In the genomic region with DNA sequence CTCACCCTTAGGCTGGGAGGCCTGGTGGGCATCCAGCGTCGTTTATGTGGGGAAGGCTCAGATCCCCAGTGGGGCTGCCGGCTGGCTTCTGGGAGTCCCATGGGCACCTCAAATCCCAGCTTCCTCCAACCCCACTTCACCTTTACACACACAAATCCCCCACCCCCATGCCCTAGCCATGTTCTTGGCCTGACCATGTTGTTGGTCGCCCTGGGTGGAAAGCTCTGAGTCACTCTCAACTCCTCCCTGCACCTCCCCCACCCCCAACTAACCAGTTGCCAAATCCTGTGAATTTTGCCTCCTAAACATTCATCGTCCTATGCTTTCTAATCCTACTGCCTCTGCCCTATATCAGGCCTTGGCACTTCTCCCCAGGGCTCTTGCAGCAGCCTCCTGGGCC, we compare ENCODE assay signal across 12 cellular contexts. TPM values are rescaled to one million over a fixed set of nuclear protein-coding genes. Genes with fewer than 3 reads are reported as not detected.
A peak's percentile ranks its signal among the peaks of the same experiment; 100 is the strongest.
DNase-seq lines count a peak whose midpoint lies in the region; ATAC-seq and TF ChIP-seq lines count a peak whose summit lies in the region.
"Had no signal": no experiment of that assay in that cellular context is flagged by ENCODE, and none has a peak within 500 bp of the region (broad histone marks: within the 10 kb centered on the region; RNA-seq: fewer than 3 reads in every experiment).

No MANE protein-coding gene starts in this region.

- H3K9me3 Mint-ChIP-seq in activated T-helper 1 cell treated with anti-CD3 and anti-CD28 coated beads, Interleukin-12 subunit alpha, Interleukin-12 subunit beta, Interleukin-2, Interleukin-4 antibody, amounts not matched to agents 30 ng/mL and 10 ng/mL and 1 ng/mL, durations not matched to agents 14 hours and 24 hours and 36 hours: no peaks in the 10 kb centered on the region
- H3K9me3 Mint-ChIP-seq: activated CD8-positive, alpha-beta T cell treated with anti-CD3 and anti-CD28 coated beads for 36 hours; immature natural killer cell had no signal

- H3K4me3 ChIP-seq in HCT116 (replicated peaks in 1 of 2; ENCODE audit: low read depth in 1 of 2, low read length in 2 of 2): no peak overlapping the region
- no peak overlapping the region for H3K4me3 ChIP-seq in body of pancreas
- no peak overlapping the region for H3K4me3 ChIP-seq in right cardiac atrium (ENCODE audit: low read length)
- peak overlapping the region in 2 of 5 donors; percentile 9 to 17 for H3K4me3 ChIP-seq in subcutaneous abdominal adipose tissue (ENCODE audit: low read depth in 1 of 5, low read length in 5 of 5)

- no peak for TF ChIP-seq POLR2A in HCT116 (IDR thresholded peaks at IDR 0.05; ENCODE audit: borderline replicate concordance, extremely low read depth, insufficient read depth, insufficient read length)
- no peak for TF ChIP-seq POLR2A in body of pancreas (IDR thresholded peaks at IDR 0.05)

- peak overlapping the region; percentile 31 for H3K4me2 ChIP-seq in HCT116 (ENCODE audit: low read length)

- CTCF ChIA-PET in HCT116 (lab: Charles Lee): interaction anchor here (4.5 kb wide), 1 partner anchor 210 kb away, joined by 35 read pairs; no protein-coding TSS in a partner anchor

- H3K4me1 Mint-ChIP-seq in activated T-helper 1 cell treated with anti-CD3 and anti-CD28 coated beads, Interleukin-12 subunit alpha, Interleukin-12 subunit beta, Interleukin-2, Interleukin-4 antibody, amounts not matched to agents 30 ng/mL and 10 ng/mL and 1 ng/mL, durations not matched to agents 14 hours and 24 hours and 36 hours (ENCODE audit: low read depth): no peaks in the 10 kb centered on the region
- H3K4me1 Mint-ChIP-seq: immature natural killer cell had no signal

- no peak overlapping the region for H3K27ac Mint-ChIP-seq in activated T-helper 1 cell treated with anti-CD3 and anti-CD28 coated beads, Interleukin-12 subunit alpha, Interleukin-12 subunit beta, Interleukin-2, Interleukin-4 antibody, amounts not matched to agents 30 ng/mL and 10 ng/mL and 1 ng/mL, durations not matched to agents 14 hours and 24 hours and 36 hours
- H3K27ac Mint-ChIP-seq: activated CD8-positive, alpha-beta T cell treated with anti-CD3 and anti-CD28 coated beads for 36 hours; immature natural killer cell had no signal

- H3K36me3 ChIP-seq in HCT116 (ENCODE audit: control insufficient read depth in 1 of 2, insufficient read depth in 2 of 2, low read length in 2 of 2) (no peaks in the 10 kb centered on the region), body of pancreas (replicated peaks in 1 of 2; ENCODE audit: insufficient read depth in 1 of 2, low read depth in 2 of 2) (no peaks in the 10 kb centered on the region), subcutaneous abdominal adipose tissue (ENCODE audit: control insufficient read depth in 5 of 5, insufficient read depth in 5 of 5, low read length in 5 of 5) (peaks cover 0 to 5% (median 0%) of the 10 kb centered on the region in 5 donors)

- H3K27me3 Mint-ChIP-seq in activated T-helper 1 cell treated with anti-CD3 and anti-CD28 coated beads, Interleukin-12 subunit alpha, Interleukin-12 subunit beta, Interleukin-2, Interleukin-4 antibody, amounts not matched to agents 30 ng/mL and 10 ng/mL and 1 ng/mL, durations not matched to agents 14 hours and 24 hours and 36 hours (ENCODE audit: insufficient read depth): peaks cover 14% of the 10 kb centered on the region

- no peaks in the 10 kb centered on the region for H4K20me1 ChIP-seq in HCT116 (ENCODE audit: insufficient read depth)

- H3K27ac ChIP-seq in HCT116 (ENCODE audit: low read depth, low read length): no peak overlapping the region
- H3K27ac ChIP-seq in body of pancreas: peak overlapping the region; percentile 86 to 97 (median 92)
- peak overlapping the region; percentile 84 for H3K27ac ChIP-seq in right cardiac atrium (ENCODE audit: low read length)
- H3K27ac ChIP-seq in subcutaneous abdominal adipose tissue (ENCODE audit: low read depth, low read length): peak overlapping the region; percentile 94

- intact Hi-C loops in HCT116 (cut with micrococcal nuclease) (no loop called here), body of pancreas (cut with DNase I) (no loop called here), right cardiac atrium (cut with DNase I) (no loop called here)
- intact Hi-C loops in activated T-helper 1 cell treated with anti-CD3 and anti-CD28 coated beads, Interleukin-12 subunit alpha, Interleukin-12 subunit beta, Interleukin-2, Interleukin-4 antibody, amounts not matched to agents 30 ng/mL and 10 ng/mL and 1 ng/mL, durations not matched to agents 14 hours and 24 hours and 36 hours (cut with micrococcal nuclease): no loop called here

- H3K4me1 ChIP-seq in HCT116 (ENCODE audit: control insufficient read depth in 1 of 2, insufficient read depth in 2 of 2, low read length in 2 of 2) (peaks cover 13 to 27% of the 10 kb centered on the region in 2 experiments), body of pancreas (peaks cover 99% of the 10 kb centered on the region), right cardiac atrium (ENCODE audit: control insufficient read depth, insufficient read depth, low read length) (no peaks in the 10 kb centered on the region), subcutaneous abdominal adipose tissue (ENCODE audit: control insufficient read depth in 5 of 5, insufficient read depth in 5 of 5, low read length in 5 of 5) (peaks cover 27 to 95% (median 89%) of the 10 kb centered on the region in 5 donors)

- H3K36me3 Mint-ChIP-seq in activated T-helper 1 cell treated with anti-CD3 and anti-CD28 coated beads, Interleukin-12 subunit alpha, Interleukin-12 subunit beta, Interleukin-2, Interleukin-4 antibody, amounts not matched to agents 30 ng/mL and 10 ng/mL and 1 ng/mL, durations not matched to agents 14 hours and 24 hours and 36 hours (ENCODE audit: low read depth): no peaks in the 10 kb centered on the region
- H3K36me3 Mint-ChIP-seq: immature natural killer cell had no signal

- H2AFZ ChIP-seq in HCT116 (ENCODE audit: low read depth, low read length, poor library complexity, severe bottlenecking): no peak overlapping the region

- ATAC-seq in HCT116 (no peak), body of pancreas (peak; percentile 55), right cardiac atrium (peak; percentile 55 to 63)
- ATAC-seq: activated CD8-positive, alpha-beta T cell treated with anti-CD3 and anti-CD28 coated beads for 36 hours had no signal

- no peak overlapping the region for H3K4me3 Mint-ChIP-seq in activated T-helper 1 cell treated with anti-CD3 and anti-CD28 coated beads, Interleukin-12 subunit alpha, Interleukin-12 subunit beta, Interleukin-2, Interleukin-4 antibody, amounts not matched to agents 30 ng/mL and 10 ng/mL and 1 ng/mL, durations not matched to agents 14 hours and 24 hours and 36 hours
- H3K4me3 Mint-ChIP-seq: activated CD8-positive, alpha-beta T cell treated with anti-CD3 and anti-CD28 coated beads for 36 hours; immature natural killer cell had no signal

- BruUV-seq in HCT116 (replicated peaks; lab: Mats Ljungman, UMichigan): no TSS peak

- TF ChIP-seq RAD21 in HCT116 (IDR thresholded peaks at IDR 0.05; ENCODE audit: low read depth): no peak

- H3K9me3 ChIP-seq in HCT116 (ENCODE audit: control insufficient read depth in 1 of 2, insufficient read depth in 1 of 2, low read depth in 1 of 2, low read length in 2 of 2): no peaks in the 10 kb centered on the region
- no peaks in the 10 kb centered on the region for H3K9me3 ChIP-seq in body of pancreas
- no peaks in the 10 kb centered on the region for H3K9me3 ChIP-seq in right cardiac atrium (ENCODE audit: control insufficient read depth, low read length)
- H3K9me3 ChIP-seq in subcutaneous abdominal adipose tissue (ENCODE audit: control insufficient read depth in 5 of 5, low read length in 5 of 5): no peaks in the 10 kb centered on the region

- DNase-seq in HCT116 (ENCODE audit: low read depth, low spot score): no peak
- DNase-seq in body of pancreas: peak; percentile 77 to 89 (median 82)
- peak; percentile 70 to 80 (median 73) for DNase-seq in right cardiac atrium
- no peak for DNase-seq in activated CD8-positive, alpha-beta memory T cell treated with anti-CD3 and anti-CD28 coated beads, Interleukin-2, amount 50 U/mL, for 4 hours
- DNase-seq in activated T-helper 1 cell treated with anti-CD3 and anti-CD28 coated beads, Interleukin-12 subunit alpha, Interleukin-12 subunit beta, Interleukin-2, Interleukin-4 antibody, amounts not matched to agents 30 ng/mL and 10 ng/mL and 1 ng/mL, durations not matched to agents 14 hours and 24 hours and 36 hours (ENCODE audit: low spot score): no peak
- no peak for DNase-seq in activated effector memory CD4-positive, alpha-beta T cell treated with anti-CD3 and anti-CD28 coated beads, Interleukin-2, amount 50 U/mL, for 16 hours
- no peak for DNase-seq in NCI-H146 (lab: John Stamatoyannopoulos, UW)
- DNase-seq: activated CD8-positive, alpha-beta T cell treated with anti-CD3 and anti-CD28 coated beads for 36 hours; central memory CD4-positive, alpha-beta T cell; GDM1; immature natural killer cell had no signal

- H3K9ac ChIP-seq in HCT116 (ENCODE audit: low read length) (no peak overlapping the region), subcutaneous abdominal adipose tissue (ENCODE audit: low read length in 5 of 5) (peak overlapping the region in 3 of 5 donors; percentile 25 to 69 (median 64))

- RAD21 ChIA-PET in HCT116 (lab: Charles Lee; ENCODE audit: low non-redundant PET in 1 of 2, low total read pairs in 2 of 2, uncharacterized antibody in 2 of 2, unreplicated experiment in 2 of 2): no interaction called here

- no peak for TF ChIP-seq CTCF in HCT116 (IDR thresholded peaks at IDR 0.05 in 2 of 3, conservative IDR thresholded peaks at IDR 0.05 in 1 of 3; ENCODE audit: borderline replicate concordance in 1 of 3, insufficient read depth in 1 of 3, low read depth in 2 of 3, low read length in 2 of 3)
- TF ChIP-seq CTCF in body of pancreas (IDR thresholded peaks at IDR 0.05): no peak

- H3K27me3 ChIP-seq in HCT116 (ENCODE audit: insufficient read depth, low read length): no peaks in the 10 kb centered on the region
- no peaks in the 10 kb centered on the region for H3K27me3 ChIP-seq in body of pancreas
- H3K27me3 ChIP-seq in right cardiac atrium (ENCODE audit: control insufficient read depth, insufficient read depth): no peaks in the 10 kb centered on the region
- H3K27me3 ChIP-seq in subcutaneous abdominal adipose tissue (ENCODE audit: control insufficient read depth in 5 of 5, insufficient read depth in 4 of 5, low read length in 5 of 5): no peaks in the 10 kb centered on the region

- POLR2A ChIA-PET in HCT116 (lab: Charles Lee): no interaction called here

- no peaks in the 10 kb centered on the region for H3K79me2 ChIP-seq in HCT116 (ENCODE audit: insufficient read depth, low read length)

- H3K9me2 ChIP-seq in HCT116 (ENCODE audit: insufficient read depth): no peaks in the 10 kb centered on the region

- whole genome bisulfite sequencing in body of pancreas, 2 donors: 46 to 50% methylated on average over 3 to 5 of the region's 5 CpGs
- 63% methylated on average over 5 of the region's 5 CpGs for WGBS in right cardiac atrium

RNA-seq across cellular contexts. Expression of gene TNS1, which starts 6.5 kb away (rescaled TPM):
- total RNA-seq in HCT116 (2021; ENCODE audit: unreplicated experiment) (6.2 TPM), body of pancreas (100 to 1,000 TPM; 168 to 174 TPM), right cardiac atrium (100 to 1,000 TPM; 442 to 647 (median 536) TPM)
- 2.4 TPM in 2 replicates for polyA plus RNA-seq in HCT116 (2012)
- 243 TPM for polyA plus RNA-seq in right cardiac atrium
- total RNA-seq in activated T-helper 1 cell treated with anti-CD3 and anti-CD28 coated beads, Interleukin-12 subunit alpha, Interleukin-12 subunit beta, Interleukin-2, Interleukin-4 antibody, amounts not matched to agents 30 ng/mL and 10 ng/mL and 1 ng/mL, durations not matched to agents 14 hours and 24 hours and 36 hours: 0.41 and 1.1 TPM in 2 replicates

Comparison
In these comparisons a context has a peak if more than half of its experiments do, and no peak if none do; other contexts are left out.
1. DNase-seq: peak in body of pancreas (4 of 4) and right cardiac atrium (3 of 3); none in HCT116 (single experiment), activated CD8-positive, alpha-beta memory T cell treated with anti-CD3 and anti-CD28 coated beads, Interleukin-2, amount 50 U/mL, for 4 hours (single experiment), activated T-helper 1 cell treated with anti-CD3 and anti-CD28 coated beads, Interleukin-12 subunit alpha, Interleukin-12 subunit beta, Interleukin-2, Interleukin-4 antibody, amounts not matched to agents 30 ng/mL and 10 ng/mL and 1 ng/mL, durations not matched to agents 14 hours and 24 hours and 36 hours (single experiment), activated effector memory CD4-positive, alpha-beta T cell treated with anti-CD3 and anti-CD28 coated beads, Interleukin-2, amount 50 U/mL, for 16 hours (single experiment) and NCI-H146 (single experiment).
2. RNA of gene TNS1, which starts 6.5 kb away (total RNA-seq): 442 to 647 TPM in right cardiac atrium and 168 to 174 TPM in body of pancreas; 6.2 TPM in HCT116 (single experiment) and 0.41 to 1.1 TPM in activated T-helper 1 cell treated with anti-CD3 and anti-CD28 coated beads, Interleukin-12 subunit alpha, Interleukin-12 subunit beta, Interleukin-2, Interleukin-4 antibody, amounts not matched to agents 30 ng/mL and 10 ng/mL and 1 ng/mL, durations not matched to agents 14 hours and 24 hours and 36 hours; every median in the first group is over 10 times any median in the second.